In genomic region chr12:114438635-114439256, GRCh38 we compare ENCODE assay signal across 19 cellular contexts. TPM values are rescaled to one million over a fixed set of nuclear protein-coding genes. Genes with fewer than 3 reads are reported as not detected.
A peak's percentile ranks its signal among the peaks of the same experiment; 100 is the strongest.
DNase-seq lines count a peak whose midpoint lies in the region; ATAC-seq, FAIRE-seq and TF ChIP-seq lines count a peak whose summit lies in the region.
"Had no signal": no experiment of that assay in that cellular context is flagged by ENCODE, and none has a peak within 500 bp of the region (broad histone marks: within the 10 kb centered on the region; RNA-seq: fewer than 3 reads in every experiment).

No MANE protein-coding gene starts in this region.

- no peak for ATAC-seq in HepG2
- no peak for ATAC-seq in right lobe of liver
- no peak for ATAC-seq in T-helper 17 cell
- no peak for ATAC-seq in CD4-positive, alpha-beta T cell (ENCODE audit: poor library complexity)
- ATAC-seq: HCT116 had no signal

- H3K36me3 Mint-ChIP-seq in T-helper 1 cell treated with Interleukin-12 subunit alpha and Interleukin-12 subunit beta and Interleukin-4 antibody, amounts not matched to agents 30 μg/mL and 1 μg/mL, for 36 hours (ENCODE audit: low read depth), result no peaks in the 10 kb centered on the region
- H3K36me3 Mint-ChIP-seq in astrocyte (ENCODE audit: low read depth, unreplicated experiment), result no peaks in the 10 kb centered on the region
- no peaks in the 10 kb centered on the region for H3K36me3 Mint-ChIP-seq in T-helper 17 cell (ENCODE audit: low read depth)
- no peaks in the 10 kb centered on the region for H3K36me3 Mint-ChIP-seq in CD4-positive, alpha-beta T cell (ENCODE audit: low read depth)

- H3K9me3 Mint-ChIP-seq in T-helper 1 cell treated with Interleukin-12 subunit alpha and Interleukin-12 subunit beta and Interleukin-4 antibody, amounts not matched to agents 30 μg/mL and 1 μg/mL, for 36 hours, result no peaks in the 10 kb centered on the region
- peaks cover 25% of the 10 kb centered on the region for H3K9me3 Mint-ChIP-seq in astrocyte (ENCODE audit: unreplicated experiment)
- peaks cover 4% of the 10 kb centered on the region for H3K9me3 Mint-ChIP-seq in CD4-positive, alpha-beta T cell

- no peak overlapping the region for H3K27ac Mint-ChIP-seq in T-helper 1 cell treated with Interleukin-12 subunit alpha and Interleukin-12 subunit beta and Interleukin-4 antibody, amounts not matched to agents 30 μg/mL and 1 μg/mL, for 36 hours
- H3K27ac Mint-ChIP-seq in astrocyte (ENCODE audit: unreplicated experiment), result peak overlapping the region; percentile 6
- H3K27ac Mint-ChIP-seq in T-helper 17 cell, result no peak overlapping the region
- H3K27ac Mint-ChIP-seq in CD4-positive, alpha-beta T cell, result no peak overlapping the region

- TF ChIP-seq POLR2A in HepG2 (IDR thresholded peaks at IDR 0.05; ENCODE audit: insufficient read depth in 1 of 2, low read depth in 2 of 2, low read length in 2 of 2) (no peak), right lobe of liver (IDR thresholded peaks at IDR 0.05) (no peak)

- H3K4me1 Mint-ChIP-seq in T-helper 1 cell treated with Interleukin-12 subunit alpha and Interleukin-12 subunit beta and Interleukin-4 antibody, amounts not matched to agents 30 μg/mL and 1 μg/mL, for 36 hours (ENCODE audit: low read depth), result no peaks in the 10 kb centered on the region
- no peaks in the 10 kb centered on the region for H3K4me1 Mint-ChIP-seq in astrocyte (ENCODE audit: low read depth, unreplicated experiment)
- no peaks in the 10 kb centered on the region for H3K4me1 Mint-ChIP-seq in T-helper 17 cell
- H3K4me1 Mint-ChIP-seq in CD4-positive, alpha-beta T cell (ENCODE audit: low read depth), result no peaks in the 10 kb centered on the region

- DNase-seq in T-helper 1 cell, result no peak
- DNase-seq in HepG2 (ENCODE audit: low spot score), result no peak
- DNase-seq in right lobe of liver, result no peak
- no peak for DNase-seq in astrocyte (ENCODE audit: low read depth)
- DNase-seq in NCI-H226, result no peak
- no peak for DNase-seq in T-helper 17 cell
- no peak for DNase-seq in CD4-positive, alpha-beta T cell
- DNase-seq: 8988T, COR-L47, DMS 273 treated with DMSO at 0.1 percent for 48 hours, GDM1, NCI-H1092 treated with DMSO at 0.1 percent for 48 hours, NCI-H2081, Peyer's patch had no signal

- no peak overlapping the region for H2AFZ ChIP-seq in HepG2 (ENCODE audit: low read length)
- H2AFZ ChIP-seq in astrocyte (ENCODE audit: low read depth, low read length), result no peak overlapping the region

- H3K79me2 ChIP-seq in HepG2 (ENCODE audit: insufficient read depth, low read length), result no peaks in the 10 kb centered on the region
- H3K79me2 ChIP-seq in astrocyte (ENCODE audit: insufficient read depth, low read length), result no peaks in the 10 kb centered on the region

- intact Hi-C loops in HepG2 (cut with micrococcal nuclease; ENCODE audit: unreplicated experiment), result no loop called here
- intact Hi-C loops in right lobe of liver (cut with DNase I), result no loop called here
- intact Hi-C loops in CD4-positive, alpha-beta T cell (cut with DNase I, micrococcal nuclease), result no loop called here

- H3K4me1 ChIP-seq in HepG2 (ENCODE audit: insufficient read depth, low read length) (no peaks in the 10 kb centered on the region), right lobe of liver (no peaks in the 10 kb centered on the region), astrocyte (ENCODE audit: insufficient read depth, low read length) (no peaks in the 10 kb centered on the region)
- H3K4me1 ChIP-seq: Peyer's patch, SJSA1 had no signal

- CTCF ChIA-PET in HepG2 (lab: Yijun Ruan, JAX; ENCODE audit: low intra/inter-chr PET ratio, low total read pairs), result no interaction called here
- CTCF ChIA-PET in CD4-positive, alpha-beta T cell (lab: Charles Lee), result no interaction called here

- TF ChIP-seq EP300 in HepG2 (IDR thresholded peaks at IDR 0.05; ENCODE audit: low read depth in 2 of 2, low read length in 2 of 2) (no peak), HepG2 (CRISPR knock-in tag; IDR thresholded peaks at IDR 0.05; ENCODE audit: borderline replicate concordance) (no peak)

- TF ChIP-seq RAD21 in HepG2 (CRISPR knock-in tag; IDR thresholded peaks at IDR 0.05), result no peak

- BruUV-seq in HepG2 (replicated peaks; lab: Mats Ljungman, UMichigan), result no TSS peak

- no peak overlapping the region for H3K4me3 ChIP-seq in HepG2 (replicated peaks in 1 of 3; ENCODE audit: insufficient read depth in 1 of 3, low read depth in 2 of 3, low read length in 3 of 3)
- no peak overlapping the region for H3K4me3 ChIP-seq in right lobe of liver
- H3K4me3 ChIP-seq in astrocyte (ENCODE audit: insufficient read depth, low read depth, low read length), result no peak overlapping the region
- H3K4me3 ChIP-seq: Peyer's patch, SJSA1 had no signal

- H3K36me3 ChIP-seq in HepG2 (replicated peaks in 1 of 2; ENCODE audit: control insufficient read depth in 1 of 2, insufficient read depth in 2 of 2, low read length in 2 of 2) (no peaks in the 10 kb centered on the region), right lobe of liver (no peaks in the 10 kb centered on the region), astrocyte (ENCODE audit: insufficient read depth, low read length) (no peaks in the 10 kb centered on the region)
- H3K36me3 ChIP-seq: Peyer's patch, SJSA1 had no signal

- peaks cover 3 to 50% of the 10 kb centered on the region in 2 experiments for H3K27me3 ChIP-seq in HepG2 (ENCODE audit: control insufficient read depth in 1 of 2, insufficient read depth in 2 of 2, low read length in 2 of 2)
- peaks cover 0 to 20% of the 10 kb centered on the region in 2 donors for H3K27me3 ChIP-seq in right lobe of liver
- peaks cover 48% of the 10 kb centered on the region for H3K27me3 ChIP-seq in astrocyte (ENCODE audit: insufficient read depth, low read length)
- peaks cover 57% of the 10 kb centered on the region for H3K27me3 ChIP-seq in CD4-positive, alpha-beta T cell (ENCODE audit: control insufficient read depth, insufficient read depth, low read length)

- in situ Hi-C loops in HepG2 (cut with HindIII; ENCODE audit: extremely low pct_ligation_motif_present, low pct_unique_long_range_greater_than_20kb), result no loop called here

- WGBS in HepG2 (ENCODE audit: low lambda C conversion rate), result 11% methylated on average over 8 of the region's 8 CpGs
- 3% methylated on average over 8 of the region's 8 CpGs for WGBS in right lobe of liver (ENCODE audit: insufficient coverage, low coverage, low lambda C conversion rate, missing lambda C conversion rate)

- H3K27ac ChIP-seq in HepG2 (ENCODE audit: extremely low read length, insufficient read depth, low read length), result no peak overlapping the region
- no peak overlapping the region for H3K27ac ChIP-seq in right lobe of liver
- no peak overlapping the region for H3K27ac ChIP-seq in astrocyte (ENCODE audit: low read depth, low read length)
- no peak overlapping the region for H3K27ac ChIP-seq in CD4-positive, alpha-beta T cell (ENCODE audit: low read depth, low read length)
- H3K27ac ChIP-seq: Peyer's patch, SJSA1 had no signal

- H3K4me2 ChIP-seq in HepG2 (ENCODE audit: low read depth, low read length) (no peak overlapping the region), astrocyte (ENCODE audit: low read length) (no peak overlapping the region)

- H3K4me3 Mint-ChIP-seq in T-helper 1 cell treated with Interleukin-12 subunit alpha and Interleukin-12 subunit beta and Interleukin-4 antibody, amounts not matched to agents 30 μg/mL and 1 μg/mL, for 36 hours, result peak overlapping the region; percentile 40
- H3K4me3 Mint-ChIP-seq in astrocyte (ENCODE audit: unreplicated experiment) (no peak overlapping the region), T-helper 17 cell (no peak overlapping the region)
- no peak overlapping the region for H3K4me3 Mint-ChIP-seq in CD4-positive, alpha-beta T cell

- TF ChIP-seq CTCF in HepG2 (CRISPR knock-in tag; IDR thresholded peaks at IDR 0.05) (no peak), right lobe of liver (IDR thresholded peaks at IDR 0.05) (no peak), astrocyte (IDR thresholded peaks at IDR 0.05; ENCODE audit: insufficient read depth, low read depth, low read length) (no peak)
- TF ChIP-seq CTCF in CD4-positive, alpha-beta T cell (IDR thresholded peaks at IDR 0.05), result no peak

- H4K20me1 ChIP-seq in HepG2 (ENCODE audit: insufficient read depth, low read length) (no peaks in the 10 kb centered on the region), astrocyte (ENCODE audit: insufficient read depth, low read length) (no peaks in the 10 kb centered on the region)

- H3K27me3 Mint-ChIP-seq in T-helper 1 cell treated with Interleukin-12 subunit alpha and Interleukin-12 subunit beta and Interleukin-4 antibody, amounts not matched to agents 30 μg/mL and 1 μg/mL, for 36 hours (ENCODE audit: low read depth), result peaks cover 68% of the 10 kb centered on the region
- peaks cover 90% of the 10 kb centered on the region for H3K27me3 Mint-ChIP-seq in astrocyte (ENCODE audit: low read depth, unreplicated experiment)
- peaks cover 76% of the 10 kb centered on the region for H3K27me3 Mint-ChIP-seq in T-helper 17 cell
- peaks cover 89% of the 10 kb centered on the region for H3K27me3 Mint-ChIP-seq in CD4-positive, alpha-beta T cell

- H3K9ac ChIP-seq in HepG2 (ENCODE audit: insufficient read depth, low read depth, low read length) (no peak overlapping the region), astrocyte (ENCODE audit: low read length) (no peak overlapping the region)

- H3K9me3 ChIP-seq in HepG2 (ENCODE audit: low read length) (no peaks in the 10 kb centered on the region), right lobe of liver (no peaks in the 10 kb centered on the region), astrocyte (ENCODE audit: insufficient read depth, low read depth, low read length) (peaks cover 2% of the 10 kb centered on the region), T-helper 17 cell (ENCODE audit: control insufficient read depth, low read length, poor library complexity, severe bottlenecking) (no peaks in the 10 kb centered on the region)
- no peaks in the 10 kb centered on the region for H3K9me3 ChIP-seq in CD4-positive, alpha-beta T cell (ENCODE audit: control insufficient read depth, low read length)
- H3K9me3 ChIP-seq: Peyer's patch, SJSA1 had no signal

- POLR2A ChIA-PET in HepG2 (lab: Yijun Ruan, JAX), result no interaction called here
- POLR2A ChIA-PET in CD4-positive, alpha-beta T cell (lab: Charles Lee), result no interaction called here

- no peak for FAIRE-seq in HepG2 (lab: Jason Lieb, UNC)
- no peak for FAIRE-seq in astrocyte (lab: Jason Lieb, UNC)

RNA-seq across cellular contexts. Expression of gene TBX5, which starts 32.8 kb away (rescaled TPM):
- total RNA-seq in HepG2 (2016; rRNA removed; fragmentation: Illumina TruSeq; extraction: Trizol) (not detected in 2 replicates), right lobe of liver (not detected), astrocyte (not detected in 2 replicates), T-helper 17 cell (not detected)
- total RNA-seq in HepG2 (2016; cell fraction: cytosol; rRNA removed; fragmentation: Illumina TruSeq; extraction: Trizol; ENCODE audit: low read depth), result not detected in 2 replicates
- total RNA-seq in HepG2 (2016; cell fraction: insoluble cytoplasmic fraction; rRNA removed; fragmentation: Illumina TruSeq; extraction: Trizol), result not detected in 2 replicates
- total RNA-seq in HepG2 (2016; cell fraction: membrane; rRNA removed; fragmentation: Illumina TruSeq; extraction: Trizol), result not detected in 2 replicates
- not detected in 2 replicates for total RNA-seq in HepG2 (2016; cell fraction: nucleus; rRNA removed; fragmentation: Illumina TruSeq; extraction: Trizol)
- polyA plus RNA-seq in HepG2 (2011; rRNA removed), result not detected in 2 replicates
- polyA plus RNA-seq in HepG2 (2011; cell fraction: cytosol; rRNA removed), result not detected in 2 replicates
- polyA plus RNA-seq in HepG2 (2011; cell fraction: nucleus; rRNA removed), result not detected in 2 replicates
- polyA plus RNA-seq in HepG2 (2012), result not detected in 2 replicates
- not detected in 2 replicates for polyA plus RNA-seq in HepG2 (2016; cell fraction: cytosol; fragmentation: Illumina TruSeq; extraction: Trizol; ENCODE audit: low read depth)
- not detected in 2 replicates for polyA plus RNA-seq in HepG2 (2016; cell fraction: insoluble cytoplasmic fraction; fragmentation: Illumina TruSeq; extraction: Trizol; ENCODE audit: low read depth)
- polyA plus RNA-seq in HepG2 (2016; cell fraction: membrane; fragmentation: Illumina TruSeq; extraction: Trizol; ENCODE audit: low read depth), result not detected in 2 replicates
- polyA plus RNA-seq in HepG2 (2016; cell fraction: nucleus; fragmentation: Illumina TruSeq; extraction: Trizol; ENCODE audit: insufficient read depth, low read depth), result not detected in 2 replicates
- not detected in 2 replicates for polyA minus RNA-seq in HepG2 (2011; rRNA and poly(A)+ RNA removed; ENCODE audit: low replicate concordance)
- not detected in 2 replicates for polyA minus RNA-seq in HepG2 (2011; cell fraction: cytosol; rRNA and poly(A)+ RNA removed)
- polyA minus RNA-seq in HepG2 (2011; cell fraction: nucleus; rRNA and poly(A)+ RNA removed), result not detected in 2 replicates
- total RNA-seq in CD4-positive, alpha-beta T cell, result not detected
- total RNA-seq: M059J, NCI-H460, Peyer's patch, SJSA1 had no signal
